9 cellular contexts compared by ENCODE assay signal in genomic region chr7:74355091-74355490, GRCh38.
A peak's percentile ranks its signal among the peaks of the same experiment; 100 is the strongest.
DNase-seq lines count a peak whose midpoint lies in the region; TF ChIP-seq lines count a peak whose summit lies in the region.
"Had no signal": no experiment of that assay in that cellular context is flagged by ENCODE, and none has a peak within 500 bp of the region (broad histone marks: within the 10 kb centered on the region; RNA-seq: fewer than 3 reads in every experiment).

No MANE protein-coding gene starts in this region.

- H3K9me3 Mint-ChIP-seq in progenitor cell of endocrine pancreas (ENCODE audit: low read depth): no peaks in the 10 kb centered on the region

- H3K4me3 Mint-ChIP-seq in progenitor cell of endocrine pancreas (ENCODE audit: low read depth): no peak overlapping the region

- H3K4me3 ChIP-seq in choroid plexus epithelial cell (ENCODE audit: low read depth, low read length): no peak overlapping the region

- DNase-seq in DMS153 (lab: John Stamatoyannopoulos, UW) (peak; percentile 13), DMS153 treated with DMSO at 0.1 percent for 48 hours (lab: John Stamatoyannopoulos, UW; ENCODE audit: unreplicated experiment) (no peak), NCI-H2196 treated with DMSO at 0.1 percent for 48 hours (lab: John Stamatoyannopoulos, UW; ENCODE audit: unreplicated experiment) (peak; percentile 85), choroid plexus epithelial cell (ENCODE audit: low read depth) (peak; percentile 88), progenitor cell of endocrine pancreas (ENCODE audit: low spot score, unreplicated experiment) (no peak), GF-D8 (lab: John Stamatoyannopoulos, UW) (no peak)
- no peak for DNase-seq in activated effector memory CD4-positive, alpha-beta T cell treated with Interleukin-2 at 50 U/mL for 16 hours
- DNase-seq in central memory CD4-positive, alpha-beta T cell: no peak
- DNase-seq: NCI-H1417 had no signal

- H3K36me3 Mint-ChIP-seq in progenitor cell of endocrine pancreas (ENCODE audit: insufficient read depth): peaks cover 27% of the 10 kb centered on the region

- H3K4me1 Mint-ChIP-seq in progenitor cell of endocrine pancreas (ENCODE audit: low read depth): no peaks in the 10 kb centered on the region

- no peaks in the 10 kb centered on the region for H3K27me3 Mint-ChIP-seq in progenitor cell of endocrine pancreas

- TF ChIP-seq CTCF in choroid plexus epithelial cell (conservative IDR thresholded peaks at IDR 0.05; ENCODE audit: low read depth, low read length) (no peak), progenitor cell of endocrine pancreas (IDR thresholded peaks at IDR 0.05; ENCODE audit: unreplicated experiment) (no peak)

- peak overlapping the region; percentile 39 for H3K27ac Mint-ChIP-seq in progenitor cell of endocrine pancreas

Comparison
In these comparisons a context has a peak if more than half of its experiments do, and no peak if none do; other contexts are left out.
1. DNase-seq: peak in DMS153 (single experiment), NCI-H2196 treated with DMSO at 0.1 percent for 48 hours (single experiment) and choroid plexus epithelial cell (single experiment); none in DMS153 treated with DMSO at 0.1 percent for 48 hours (single experiment), progenitor cell of endocrine pancreas (single experiment), activated effector memory CD4-positive, alpha-beta T cell treated with Interleukin-2 at 50 U/mL for 16 hours (single experiment), GF-D8 (single experiment) and central memory CD4-positive, alpha-beta T cell (single experiment).